ENCODE assay signal across 8 cellular contexts in the genomic region with DNA sequence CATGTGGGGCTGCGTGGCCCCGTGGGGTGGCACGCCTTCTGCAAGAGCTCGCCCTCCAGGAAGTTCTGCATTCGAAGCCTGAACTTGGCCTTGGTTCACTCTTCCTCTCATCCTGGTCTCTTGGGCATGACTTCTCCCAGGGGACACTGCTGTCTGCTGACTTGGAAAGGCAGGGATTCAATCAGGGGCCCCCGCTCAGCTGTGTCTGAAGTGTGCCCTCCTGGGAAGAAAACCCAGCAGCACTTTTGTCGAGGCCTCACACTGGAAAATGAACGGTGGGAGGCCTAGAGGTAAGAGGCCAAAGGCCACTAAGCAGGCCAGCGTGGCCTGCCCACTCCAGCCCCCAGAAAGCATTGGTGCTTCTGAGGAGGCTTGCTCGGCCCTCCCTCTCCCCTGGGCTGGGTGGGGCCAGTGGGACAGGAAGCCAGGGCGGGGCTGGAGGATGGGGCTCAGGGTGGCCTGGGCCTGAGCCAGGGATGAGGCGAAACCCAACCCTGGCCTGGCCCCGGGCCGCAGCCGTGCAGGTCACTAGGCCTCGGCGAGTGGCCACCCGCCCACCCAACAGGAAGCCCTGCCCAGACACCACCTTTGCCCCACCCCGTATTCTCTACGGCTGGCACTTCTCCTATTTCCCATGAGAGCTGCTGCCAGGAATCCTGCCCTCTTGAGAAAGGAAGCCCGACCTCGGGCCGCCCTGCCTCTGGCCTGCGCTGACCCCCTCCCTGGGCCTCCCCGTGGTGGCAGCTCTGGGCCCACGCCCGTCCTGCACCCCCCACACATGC.
DNase-seq lines count a peak whose midpoint lies in the region; ATAC-seq and TF ChIP-seq lines count a peak whose summit lies in the region.

No MANE protein-coding gene starts in this region.

- H3K4me3 Mint-ChIP-seq in WTC11, result no peak overlapping the region

- peaks cover 15% of the 10 kb centered on the region for H3K4me1 Mint-ChIP-seq in WTC11

- H3K27ac ChIP-seq in duodenal mucosa (ENCODE audit: low read depth, low read length) (peak overlapping the region; percentile 81), mucosa of rectum (ENCODE audit: low read depth in 2 of 2, low read length in 2 of 2) (peak overlapping the region; percentile 81 to 86), thyroid gland (peak overlapping the region; percentile 94 to 99 (median 95))

- no peak for TF ChIP-seq CTCF in WTC11 (IDR thresholded peaks at IDR 0.05)
- TF ChIP-seq CTCF in thyroid gland (IDR thresholded peaks at IDR 0.05), result no peak

- intact Hi-C loops in thyroid gland (cut with DNase I), result loop anchor here (5.0 kb wide), 1 partner anchor 183 kb away; no protein-coding TSS in a partner anchor

- 0 out of 2 replicates have a peak overlapping the region, but pooled peaks have one; percentile 93 for H3K27ac Mint-ChIP-seq in WTC11

- H3K4me3 ChIP-seq in duodenal mucosa (ENCODE audit: low read depth in 1 of 2, low read length in 2 of 2), result no peak overlapping the region
- H3K4me3 ChIP-seq in mucosa of rectum (ENCODE audit: low read length in 2 of 2), result peak overlapping the region in 1 of 2 donors; percentile 9
- no peak overlapping the region for H3K4me3 ChIP-seq in thyroid gland (replicated peaks in 1 of 3)

- peak; percentile 90 for ATAC-seq in GM19438 (IDR thresholded peaks at IDR 0.05; ENCODE audit: low read depth, unreplicated experiment)
- ATAC-seq in WTC11, result peak; percentile 55

- H3K27me3 ChIP-seq in duodenal mucosa (ENCODE audit: control insufficient read depth in 1 of 2, insufficient read depth in 2 of 2, low read length in 2 of 2) (no peaks in the 10 kb centered on the region), mucosa of rectum (ENCODE audit: control insufficient read depth in 2 of 2, insufficient read depth in 2 of 2, low read length in 2 of 2) (no peaks in the 10 kb centered on the region), thyroid gland (no peaks in the 10 kb centered on the region)

- 31 to 48% methylated on average over 9 to 19 of the region's 27 CpGs for WGBS in thyroid gland, 2 donors

- TF ChIP-seq POLR2A in thyroid gland (IDR thresholded peaks at IDR 0.05), result no peak

- no peaks in the 10 kb centered on the region for H3K9me3 Mint-ChIP-seq in WTC11

- H3K9me3 ChIP-seq in duodenal mucosa (ENCODE audit: control insufficient read depth in 1 of 2, low read length in 2 of 2) (no peaks in the 10 kb centered on the region), mucosa of rectum (ENCODE audit: control insufficient read depth in 2 of 2, low read length in 2 of 2) (no peaks in the 10 kb centered on the region), thyroid gland (no peaks in the 10 kb centered on the region)

- CTCF ChIA-PET in WTC11 (lab: Charles Lee), result interaction anchor here (0.9 to 3.3 kb wide), 5 partner anchors 9 to 45 kb away, joined by 3 to 15 read pairs (median 4); no protein-coding TSS in a partner anchor

- peaks cover 63 to 67% of the 10 kb centered on the region in 2 donors for H3K4me1 ChIP-seq in duodenal mucosa (ENCODE audit: control insufficient read depth in 1 of 2, insufficient read depth in 2 of 2, low read length in 2 of 2)
- peaks cover 59 to 62% of the 10 kb centered on the region in 2 donors for H3K4me1 ChIP-seq in mucosa of rectum (ENCODE audit: control insufficient read depth in 2 of 2, insufficient read depth in 2 of 2, low read length in 2 of 2)
- peaks cover 92 to 99% of the 10 kb centered on the region in 2 donors for H3K4me1 ChIP-seq in thyroid gland

- peak overlapping the region in 1 of 2 donors; percentile 37 for H3K9ac ChIP-seq in duodenal mucosa (ENCODE audit: low read depth in 1 of 2, low read length in 2 of 2)
- H3K9ac ChIP-seq in mucosa of rectum (ENCODE audit: low read depth in 1 of 2, low read length in 2 of 2), result peak overlapping the region; percentile 5 to 41

- DNase-seq in AG08395 (ENCODE audit: low spot score) (peak; percentile 90), HS-27A (ENCODE audit: low read depth) (peak; percentile 61), WTC11 (ENCODE audit: low spot score) (peak; percentile 36), thyroid gland (peak; percentile 82), NCI-H774 (lab: John Stamatoyannopoulos, UW) (no peak)

- no peaks in the 10 kb centered on the region for H3K36me3 Mint-ChIP-seq in WTC11

- peaks cover 0 to 5% of the 10 kb centered on the region in 2 donors for H3K36me3 ChIP-seq in duodenal mucosa (ENCODE audit: control insufficient read depth in 1 of 2, insufficient read depth in 2 of 2, low read length in 2 of 2)
- peaks cover 2 to 9% of the 10 kb centered on the region in 2 donors for H3K36me3 ChIP-seq in mucosa of rectum (ENCODE audit: control insufficient read depth in 2 of 2, insufficient read depth in 2 of 2, low read length in 2 of 2)
- no peaks in the 10 kb centered on the region for H3K36me3 ChIP-seq in thyroid gland

- no peaks in the 10 kb centered on the region for H3K27me3 Mint-ChIP-seq in WTC11 (ENCODE audit: low read depth)

- POLR2A ChIA-PET in WTC11 (lab: Charles Lee), result interaction anchor here (0.7 kb wide), 1 partner anchor 903 kb away, joined by 5 read pairs; no protein-coding TSS in a partner anchor

TF ChIP-seq in WTC11, 78 proteins besides CTCF, POLR2A, EP300 and RAD21:
- TF ChIP-seq NFE2L1 (CRISPR knock-in tag; IDR thresholded peaks at IDR 0.05), result no peak
- TF ChIP-seq PRRX2 (CRISPR knock-in tag; IDR thresholded peaks at IDR 0.05), result no peak
- no peak for TF ChIP-seq NR1H2 (CRISPR knock-in tag; IDR thresholded peaks at IDR 0.05)
- TF ChIP-seq ZNF317 (CRISPR knock-in tag; IDR thresholded peaks at IDR 0.05; ENCODE audit: borderline replicate concordance, low read depth), result no peak
- TF ChIP-seq, protein P1, sequence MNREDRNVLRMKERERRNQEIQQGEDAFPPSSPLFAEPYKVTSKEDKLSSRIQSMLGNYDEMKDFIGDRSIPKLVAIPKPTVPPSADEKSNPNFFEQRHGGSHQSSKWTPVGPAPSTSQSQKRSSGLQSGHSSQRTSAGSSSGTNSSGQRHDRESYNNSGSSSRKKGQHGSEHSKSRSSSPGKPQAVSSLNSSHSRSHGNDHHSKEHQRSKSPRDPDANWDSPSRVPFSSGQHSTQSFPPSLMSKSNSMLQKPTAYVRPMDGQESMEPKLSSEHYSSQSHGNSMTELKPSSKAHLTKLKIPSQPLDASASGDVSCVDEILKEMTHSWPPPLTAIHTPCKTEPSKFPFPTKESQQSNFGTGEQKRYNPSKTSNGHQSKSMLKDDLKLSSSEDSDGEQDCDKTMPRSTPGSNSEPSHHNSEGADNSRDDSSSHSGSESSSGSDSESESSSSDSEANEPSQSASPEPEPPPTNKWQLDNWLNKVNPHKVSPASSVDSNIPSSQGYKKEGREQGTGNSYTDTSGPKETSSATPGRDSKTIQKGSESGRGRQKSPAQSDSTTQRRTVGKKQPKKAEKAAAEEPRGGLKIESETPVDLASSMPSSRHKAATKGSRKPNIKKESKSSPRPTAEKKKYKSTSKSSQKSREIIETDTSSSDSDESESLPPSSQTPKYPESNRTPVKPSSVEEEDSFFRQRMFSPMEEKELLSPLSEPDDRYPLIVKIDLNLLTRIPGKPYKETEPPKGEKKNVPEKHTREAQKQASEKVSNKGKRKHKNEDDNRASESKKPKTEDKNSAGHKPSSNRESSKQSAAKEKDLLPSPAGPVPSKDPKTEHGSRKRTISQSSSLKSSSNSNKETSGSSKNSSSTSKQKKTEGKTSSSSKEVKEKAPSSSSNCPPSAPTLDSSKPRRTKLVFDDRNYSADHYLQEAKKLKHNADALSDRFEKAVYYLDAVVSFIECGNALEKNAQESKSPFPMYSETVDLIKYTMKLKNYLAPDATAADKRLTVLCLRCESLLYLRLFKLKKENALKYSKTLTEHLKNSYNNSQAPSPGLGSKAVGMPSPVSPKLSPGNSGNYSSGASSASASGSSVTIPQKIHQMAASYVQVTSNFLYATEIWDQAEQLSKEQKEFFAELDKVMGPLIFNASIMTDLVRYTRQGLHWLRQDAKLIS (CRISPR knock-in tag; IDR thresholded peaks at IDR 0.05; ENCODE audit: borderline replicate concordance), result no peak
- no peak for TF ChIP-seq TCF7 (CRISPR knock-in tag; IDR thresholded peaks at IDR 0.05; ENCODE audit: low read depth)
- TF ChIP-seq ZNF263 (CRISPR knock-in tag; IDR thresholded peaks at IDR 0.05; ENCODE audit: low read depth), result no peak
- TF ChIP-seq GABPB1 (CRISPR knock-in tag; IDR thresholded peaks at IDR 0.05), result no peak
- TF ChIP-seq, protein P2, sequence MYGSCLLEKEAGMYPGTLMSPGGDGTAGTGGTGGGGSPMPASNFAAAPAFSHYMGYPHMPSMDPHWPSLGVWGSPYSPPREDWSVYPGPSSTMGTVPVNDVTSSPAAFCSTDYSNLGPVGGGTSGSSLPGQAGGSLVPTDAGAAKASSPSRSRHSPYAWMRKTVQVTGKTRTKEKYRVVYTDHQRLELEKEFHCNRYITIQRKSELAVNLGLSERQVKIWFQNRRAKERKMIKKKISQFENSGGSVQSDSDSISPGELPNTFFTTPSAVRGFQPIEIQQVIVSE (CRISPR knock-in tag; IDR thresholded peaks at IDR 0.05; ENCODE audit: borderline replicate concordance), result no peak
- no peak for TF ChIP-seq GRHL2 (CRISPR knock-in tag; IDR thresholded peaks at IDR 0.05; ENCODE audit: insufficient replicate concordance, severe bottlenecking)
- TF ChIP-seq FOXJ3 (CRISPR knock-in tag; IDR thresholded peaks at IDR 0.05; ENCODE audit: borderline replicate concordance), result no peak
- TF ChIP-seq, protein P3, sequence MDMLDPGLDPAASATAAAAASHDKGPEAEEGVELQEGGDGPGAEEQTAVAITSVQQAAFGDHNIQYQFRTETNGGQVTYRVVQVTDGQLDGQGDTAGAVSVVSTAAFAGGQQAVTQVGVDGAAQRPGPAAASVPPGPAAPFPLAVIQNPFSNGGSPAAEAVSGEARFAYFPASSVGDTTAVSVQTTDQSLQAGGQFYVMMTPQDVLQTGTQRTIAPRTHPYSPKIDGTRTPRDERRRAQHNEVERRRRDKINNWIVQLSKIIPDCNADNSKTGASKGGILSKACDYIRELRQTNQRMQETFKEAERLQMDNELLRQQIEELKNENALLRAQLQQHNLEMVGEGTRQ (CRISPR knock-in tag; IDR thresholded peaks at IDR 0.05), result no peak
- no peak for TF ChIP-seq CREB1 (CRISPR knock-in tag; IDR thresholded peaks at IDR 0.05)
- TF ChIP-seq, protein P4, sequence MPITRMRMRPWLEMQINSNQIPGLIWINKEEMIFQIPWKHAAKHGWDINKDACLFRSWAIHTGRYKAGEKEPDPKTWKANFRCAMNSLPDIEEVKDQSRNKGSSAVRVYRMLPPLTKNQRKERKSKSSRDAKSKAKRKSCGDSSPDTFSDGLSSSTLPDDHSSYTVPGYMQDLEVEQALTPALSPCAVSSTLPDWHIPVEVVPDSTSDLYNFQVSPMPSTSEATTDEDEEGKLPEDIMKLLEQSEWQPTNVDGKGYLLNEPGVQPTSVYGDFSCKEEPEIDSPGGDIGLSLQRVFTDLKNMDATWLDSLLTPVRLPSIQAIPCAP (CRISPR knock-in tag; IDR thresholded peaks at IDR 0.05), result no peak
